In the genomic region with DNA sequence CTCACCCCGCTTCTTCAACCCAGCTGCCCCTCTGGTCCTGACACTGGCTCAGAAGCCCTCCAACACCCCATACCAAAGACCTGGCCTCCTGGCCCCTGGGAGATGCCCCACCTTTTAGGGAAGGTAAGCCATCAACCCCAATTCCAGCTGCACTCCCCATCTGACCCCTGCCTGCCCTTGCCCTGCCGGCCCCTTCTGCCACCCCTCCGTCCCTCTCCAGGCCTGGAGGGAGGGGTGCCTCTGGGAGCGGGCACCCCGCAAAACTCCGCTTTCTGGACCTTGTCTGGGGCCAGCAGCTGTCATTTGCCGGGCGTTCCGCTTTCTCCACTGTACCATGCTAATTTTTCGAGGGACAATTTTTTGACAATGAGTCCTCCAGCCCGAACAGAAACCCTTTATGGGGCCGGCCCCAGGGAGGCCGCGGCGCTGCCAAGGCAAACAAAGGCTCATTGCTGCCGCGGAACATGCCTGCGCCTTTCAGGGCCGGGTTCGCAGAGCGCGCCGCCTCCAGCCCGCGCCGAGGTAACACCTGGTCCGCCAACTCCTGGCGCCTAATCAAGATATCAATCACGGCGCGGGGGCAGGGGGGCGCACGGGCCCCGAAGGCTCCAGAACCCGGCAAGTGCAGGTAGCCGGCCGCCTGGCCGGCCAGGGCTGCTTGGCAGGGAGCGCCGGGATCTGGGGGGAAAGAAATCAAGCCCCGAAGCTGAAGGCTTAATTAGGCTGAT, we compare ENCODE assay signal across 8 cellular contexts.
DNase-seq lines count a peak whose midpoint lies in the region; ATAC-seq, FAIRE-seq and TF ChIP-seq lines count a peak whose summit lies in the region.

No MANE protein-coding gene starts in this region.

- intact Hi-C loops in endothelial cell of umbilical vein (cut with micrococcal nuclease) (loop anchor here (10.0 kb wide), 1 partner anchor 233 kb away; no protein-coding TSS in a partner anchor), mucosa of descending colon (cut with DNase I, micrococcal nuclease) (no loop called here)

- POLR2A ChIA-PET in endothelial cell of umbilical vein (lab: Charles Lee): no interaction called here

- no peaks in the 10 kb centered on the region for H3K36me3 ChIP-seq in endothelial cell of umbilical vein (ENCODE audit: control insufficient read depth in 2 of 2, extremely low read depth in 1 of 2, insufficient read depth in 2 of 2, low read length in 2 of 2)
- no peaks in the 10 kb centered on the region for H3K36me3 ChIP-seq in mucosa of descending colon (ENCODE audit: low read depth)

- BruUV-seq in endothelial cell of umbilical vein (replicated peaks; lab: Mats Ljungman, UMichigan): no TSS peak

- ATAC-seq in mucosa of descending colon: peak; percentile 71
- no peak for ATAC-seq in HG03135 (IDR thresholded peaks at IDR 0.05; ENCODE audit: unreplicated experiment)
- ATAC-seq in GM21360 (IDR thresholded peaks at IDR 0.05; ENCODE audit: unreplicated experiment): no peak
- ATAC-seq in GM19452 (IDR thresholded peaks at IDR 0.05; ENCODE audit: unreplicated experiment): no peak
- ATAC-seq in HG03521 (IDR thresholded peaks at IDR 0.05; ENCODE audit: unreplicated experiment): no peak

- no peaks in the 10 kb centered on the region for H3K9me1 ChIP-seq in endothelial cell of umbilical vein (replicated peaks; ENCODE audit: control insufficient read depth, extremely low read depth, insufficient read depth, low read length)

- dilution Hi-C loops in endothelial cell of umbilical vein (cut with MboI; ENCODE audit: extremely low pct_ligation_motif_present, low sequenced_read_pairs): no loop called here

- FAIRE-seq in endothelial cell of umbilical vein (lab: Jason Lieb, UNC): no peak

- peak; percentile 79 for DNase-seq in COLO829 (ENCODE audit: low spot score)
- peak; percentile 35 for DNase-seq in NCI-H2196 treated with DMSO at 0.1 percent for 48 hours (lab: John Stamatoyannopoulos, UW; ENCODE audit: unreplicated experiment)
- no peak for DNase-seq in endothelial cell of umbilical vein (ENCODE audit: low read depth, low spot score)
- peak in 2 of 3 donors; percentile 54 to 65 for DNase-seq in mucosa of descending colon

- H3K4me3 ChIP-seq in endothelial cell of umbilical vein (replicated peaks in 1 of 3; ENCODE audit: insufficient read depth in 1 of 3, low read depth in 1 of 3, low read length in 3 of 3) (no peak overlapping the region), mucosa of descending colon (no peak overlapping the region)

- no peak overlapping the region for H3K27ac ChIP-seq in endothelial cell of umbilical vein (ENCODE audit: insufficient read depth, low read depth, low read length)

- peaks cover 29 to 37% of the 10 kb centered on the region in 2 experiments for H3K27me3 ChIP-seq in endothelial cell of umbilical vein (ENCODE audit: control insufficient read depth in 2 of 2, insufficient read depth in 2 of 2, low read length in 2 of 2)

- H3K4me2 ChIP-seq in endothelial cell of umbilical vein (ENCODE audit: insufficient read depth, low read length): no peak overlapping the region

- H3K9me3 ChIP-seq in endothelial cell of umbilical vein (replicated peaks; ENCODE audit: control insufficient read depth, insufficient read depth, low read length): no peaks in the 10 kb centered on the region
- no peaks in the 10 kb centered on the region for H3K9me3 ChIP-seq in mucosa of descending colon

- H3K79me2 ChIP-seq in endothelial cell of umbilical vein (ENCODE audit: control insufficient read depth, insufficient read depth, low read length): no peaks in the 10 kb centered on the region

- CTCF ChIA-PET in endothelial cell of umbilical vein (lab: Charles Lee): no interaction called here

- no peaks in the 10 kb centered on the region for H3K4me1 ChIP-seq in endothelial cell of umbilical vein (ENCODE audit: control insufficient read depth, extremely low read depth, insufficient read depth, low read length)
- peaks cover 11% of the 10 kb centered on the region for H3K4me1 ChIP-seq in mucosa of descending colon (ENCODE audit: low read depth)

- no peak overlapping the region for H2AFZ ChIP-seq in endothelial cell of umbilical vein (ENCODE audit: low read depth, low read length)

- no peak overlapping the region for H3K9ac ChIP-seq in endothelial cell of umbilical vein (replicated peaks; ENCODE audit: extremely low read depth, insufficient read depth, low read length)

- H4K20me1 ChIP-seq in endothelial cell of umbilical vein (replicated peaks; ENCODE audit: control insufficient read depth, extremely low read depth, insufficient read depth, low read length): no peaks in the 10 kb centered on the region

- TF ChIP-seq CTCF in endothelial cell of umbilical vein (IDR thresholded peaks at IDR 0.05; ENCODE audit: extremely low read depth in 1 of 2, insufficient read depth in 1 of 2, low read depth in 1 of 2, low read length in 2 of 2) (no peak), mucosa of descending colon (IDR thresholded peaks at IDR 0.05) (no peak)

- TF ChIP-seq POLR2A in endothelial cell of umbilical vein (IDR thresholded peaks at IDR 0.05; ENCODE audit: low read depth, low read length): no peak

TF ChIP-seq in endothelial cell of umbilical vein, 7 proteins besides CTCF, POLR2A, EP300 and RAD21:
- TF ChIP-seq JUN (IDR thresholded peaks at IDR 0.05; ENCODE audit: borderline replicate concordance, insufficient read depth, insufficient read length, low read depth) (no peak), EZH2 (IDR thresholded peaks at IDR 0.05; ENCODE audit: borderline replicate concordance, low read depth, low read length, severe bottlenecking) (peak; percentile 90), FOS (IDR thresholded peaks at IDR 0.05; ENCODE audit: borderline replicate concordance, insufficient read depth, low read length) (no peak)
